In genomic region chr17:46361755-46362154, GRCh38 we compare ENCODE assay signal across 7 cellular contexts. TPM values are rescaled to one million over a fixed set of nuclear protein-coding genes. Genes with fewer than 3 reads are reported as not detected.
DNase-seq lines count a peak whose midpoint lies in the region; ATAC-seq, FAIRE-seq and TF ChIP-seq lines count a peak whose summit lies in the region.
"Not testable (repeated sequence)": the region's sequence is repeated elsewhere in the genome, so short reads cannot be mapped to it uniquely, and the experiment has no call there.

ARL17B (minus strand) TSS chr17:46361766; CDS start chr17:46358397, 3,369 bp downstream.

- intact Hi-C loops in PC-3 (cut with micrococcal nuclease); colonic mucosa (cut with DNase I): not testable (repeated sequence)

- H3K9ac ChIP-seq in PC-3 (ENCODE audit: low read length); colonic mucosa (ENCODE audit: low read depth in 2 of 2, low read length in 2 of 2): not testable (repeated sequence)

- not testable (repeated sequence) for H3K27me3 ChIP-seq in PC-3 (ENCODE audit: low read length); colonic mucosa

- no CpG with 5 or more reads among the region's 22 CpGs for WGBS in mesodermal cell (ENCODE audit: insufficient coverage in 2 of 2), 2 experiments

- not testable (repeated sequence) for H3K9me2 ChIP-seq in PC-3 (replicated peaks; ENCODE audit: low read length)

- not testable (repeated sequence) for H3K27ac ChIP-seq in PC-3 (ENCODE audit: low read length); colonic mucosa; mesodermal cell (ENCODE audit: low read depth, low read length, severe bottlenecking)

- BruUV-seq in PC-3 (replicated peaks; lab: Mats Ljungman, UMichigan), result TSS peak; percentile 93

- not testable (repeated sequence) for H3K36me3 ChIP-seq in PC-3 (ENCODE audit: low read depth, low read length); colonic mucosa; mesodermal cell (ENCODE audit: control insufficient read depth, insufficient read depth, low read length)

- not testable (repeated sequence) for H3K4me3 ChIP-seq in PC-3 (ENCODE audit: low read length); colonic mucosa
- peak within 1 kb of the TSS; percentile 14 for H3K4me3 ChIP-seq in mesodermal cell (ENCODE audit: extremely low read depth, insufficient read depth, low read length, poor library complexity, severe bottlenecking)

- not testable (repeated sequence) for H3K4me1 ChIP-seq in PC-3 (ENCODE audit: insufficient read depth, low read length); colonic mucosa; mesodermal cell (ENCODE audit: control insufficient read depth, insufficient read depth, low read length, poor library complexity, severe bottlenecking)

- H3K79me2 ChIP-seq in PC-3 (ENCODE audit: low read length), result not testable (repeated sequence)

- not testable (repeated sequence) for H3K9me3 ChIP-seq in PC-3 (ENCODE audit: low read length); colonic mucosa; mesodermal cell (ENCODE audit: control insufficient read depth, low read length)

- FAIRE-seq in GM19239 (lab: Jason Lieb, UNC), result peak; percentile 100

- not testable (repeated sequence) for H4K20me1 ChIP-seq in PC-3 (ENCODE audit: low read length)

- POLR2A ChIA-PET in PC-3 (lab: Charles Lee; ENCODE audit: unreplicated experiment), result not testable (repeated sequence)

- H2AFZ ChIP-seq in PC-3 (ENCODE audit: low read length), result not testable (repeated sequence)

- TF ChIP-seq CTCF in PC-3 (conservative IDR thresholded peaks at IDR 0.05; ENCODE audit: low read depth, low read length); colonic mucosa (IDR thresholded peaks at IDR 0.05): not testable (repeated sequence)

- not testable (repeated sequence) for H3K4me2 ChIP-seq in PC-3 (ENCODE audit: low read length)

- CTCF ChIA-PET in PC-3 (lab: Charles Lee), result not testable (repeated sequence)

- not testable (repeated sequence) for H3F3A ChIP-seq in PC-3 (ENCODE audit: low read length, unreplicated experiment)

- not testable (repeated sequence) for DNase-seq in GM19239 (ENCODE audit: insufficient read length, low spot score); PC-3
- DNase-seq in activated CD8-positive, alpha-beta memory T cell treated with anti-CD3 and anti-CD28 coated beads, Interleukin-2, amount 50 U/mL, for 24 hours (ENCODE audit: extremely low read depth), result peak; percentile 90
- peak; percentile 93 for DNase-seq in colonic mucosa
- peak; percentile 77 for DNase-seq in stimulated activated CD4-positive, alpha-beta T cell treated with anti-CD3 and anti-CD28 coated beads, Interleukin-4, amount 100 ng/mL, for 1 hour

- peak; percentile 96 for ATAC-seq in HG02870 (IDR thresholded peaks at IDR 0.05; ENCODE audit: unreplicated experiment)
- peak; percentile 97 for ATAC-seq in PC-3

RNA-seq across cellular contexts. Expression of gene ARL17B, which starts in this region (rescaled TPM):
- total RNA-seq in PC-3 (2014; rRNA removed) (1.8 and 11.1 TPM in 2 replicates), colonic mucosa (10 to 100 TPM in 1 of 2 donors, 1 to 10 TPM in 1; 5.4 to 13.9 TPM)
- 4.5 TPM for polyA plus RNA-seq in mesodermal cell (2013, experiment 1 of 2)
- 3.9 TPM for polyA plus RNA-seq in mesodermal cell (2013, experiment 2 of 2)
